In genomic region chr16:8955828-8956227, GRCh38 we compare ENCODE assay signal across 13 cellular contexts. TPM values are rescaled to one million over a fixed set of nuclear protein-coding genes. Genes with fewer than 3 reads are reported as not detected.
DNase-seq lines count a peak whose midpoint lies in the region; ATAC-seq and TF ChIP-seq lines count a peak whose summit lies in the region.
"Had no signal": no experiment of that assay in that cellular context is flagged by ENCODE, and none has a peak within 500 bp of the region (broad histone marks: within the 10 kb centered on the region; RNA-seq: fewer than 3 reads in every experiment).

No MANE protein-coding gene starts in this region.

- H3K4me3 ChIP-seq in BE2C (ENCODE audit: low read depth, low read length): no peak overlapping the region; the same call in 1 of the 2 replicates
- no peak overlapping the region for H3K4me3 ChIP-seq in DND-41 (ENCODE audit: low read depth in 1 of 2, low read length in 2 of 2)
- H3K4me3 ChIP-seq in naive thymus-derived CD4-positive, alpha-beta T cell (ENCODE audit: low read length): no peak overlapping the region

- H3K4me2 ChIP-seq in DND-41 (ENCODE audit: insufficient read depth, low read length): peak overlapping the region; percentile 24; the same call in 1 of the 2 replicates

- H3K36me3 ChIP-seq in BE2C (no peaks in the 10 kb centered on the region), DND-41 (ENCODE audit: insufficient read depth, low read length) (0 out of 2 replicates have a peak, but pooled peaks cover 14% of the 10 kb centered on the region)
- no peaks in the 10 kb centered on the region for H3K36me3 ChIP-seq in naive thymus-derived CD4-positive, alpha-beta T cell (ENCODE audit: control insufficient read depth in 2 of 3, insufficient read depth in 3 of 3, low read length in 3 of 3)

- H3K27ac Mint-ChIP-seq in activated T-helper 17 cell treated with anti-CD3 and anti-CD28 coated beads, Interleukin-2, amount 50 U/mL, for 72 hours: no peak overlapping the region
- peak overlapping the region in 3 of 9 donors; percentile 9 to 46 (median 19) for H3K27ac Mint-ChIP-seq in naive thymus-derived CD4-positive, alpha-beta T cell
- no peak overlapping the region for H3K27ac Mint-ChIP-seq in stimulated activated memory B cell treated with anti-CD40 and anti-IgM and Interleukin-4, amounts not matched to agents 10 μg/mL and 1 μg/mL and 100 μg/mL, for 72 hours

- POLR2A ChIA-PET in naive thymus-derived CD4-positive, alpha-beta T cell (lab: Charles Lee): no interaction called here

- H3K36me3 Mint-ChIP-seq in activated T-helper 17 cell treated with anti-CD3 and anti-CD28 coated beads, Interleukin-2, amount 50 U/mL, for 72 hours (ENCODE audit: low read depth): peaks cover 1% of the 10 kb centered on the region
- H3K36me3 Mint-ChIP-seq in naive thymus-derived CD4-positive, alpha-beta T cell: no peaks in the 10 kb centered on the region
- H3K36me3 Mint-ChIP-seq in stimulated activated memory B cell treated with anti-CD40 and anti-IgM and Interleukin-4, amounts not matched to agents 10 μg/mL and 1 μg/mL and 100 μg/mL, for 72 hours: peaks cover 5% of the 10 kb centered on the region

- no peak overlapping the region for H3K9ac ChIP-seq in DND-41 (ENCODE audit: low read depth, low read length)
- H3K9ac ChIP-seq: parathyroid adenoma had no signal

- H3K9me3 Mint-ChIP-seq in activated T-helper 17 cell treated with anti-CD3 and anti-CD28 coated beads, Interleukin-2, amount 50 U/mL, for 72 hours: no peaks in the 10 kb centered on the region
- H3K9me3 Mint-ChIP-seq in naive thymus-derived CD4-positive, alpha-beta T cell: peaks cover 0 to 2% (median 0%) of the 10 kb centered on the region in 11 donors
- no peaks in the 10 kb centered on the region for H3K9me3 Mint-ChIP-seq in stimulated activated memory B cell treated with anti-CD40 and anti-IgM and Interleukin-4, amounts not matched to agents 10 μg/mL and 1 μg/mL and 100 μg/mL, for 72 hours

- H4K20me1 ChIP-seq in DND-41 (ENCODE audit: insufficient read depth, low read length): peaks cover 97% of the 10 kb centered on the region

- ATAC-seq in DND-41 (ENCODE audit: insufficient read depth, low read depth): no peak
- ATAC-seq in activated T-helper 17 cell treated with anti-CD3 and anti-CD28 coated beads, Interleukin-2, amount 50 U/mL, for 72 hours (replicated peaks): no peak
- no peak for ATAC-seq in naive thymus-derived CD4-positive, alpha-beta T cell
- ATAC-seq in stimulated activated memory B cell treated with anti-CD40 and anti-IgM and Interleukin-4, amounts not matched to agents 10 μg/mL and 1 μg/mL and 100 μg/mL, for 72 hours: no peak
- no peak for ATAC-seq in GM19023 (IDR thresholded peaks at IDR 0.05; ENCODE audit: unreplicated experiment)
- no peak for ATAC-seq in HG03439 (IDR thresholded peaks at IDR 0.05; ENCODE audit: unreplicated experiment)

- intact Hi-C loops in naive thymus-derived CD4-positive, alpha-beta T cell (cut with micrococcal nuclease): no loop called here

- H3K27me3 ChIP-seq in BE2C (no peaks in the 10 kb centered on the region), DND-41 (ENCODE audit: insufficient read depth, low read length, poor library complexity) (no peaks in the 10 kb centered on the region)
- H3K27me3 ChIP-seq in naive thymus-derived CD4-positive, alpha-beta T cell (ENCODE audit: control insufficient read depth in 2 of 2, insufficient read depth in 2 of 2, low read length in 2 of 2): no peaks in the 10 kb centered on the region

- H3K4me3 Mint-ChIP-seq in activated T-helper 17 cell treated with anti-CD3 and anti-CD28 coated beads, Interleukin-2, amount 50 U/mL, for 72 hours: peak overlapping the region; percentile 46
- H3K4me3 Mint-ChIP-seq in naive thymus-derived CD4-positive, alpha-beta T cell: peak overlapping the region in 9 of 10 donors; percentile 33 to 98 (median 45)
- H3K4me3 Mint-ChIP-seq in stimulated activated memory B cell treated with anti-CD40 and anti-IgM and Interleukin-4, amounts not matched to agents 10 μg/mL and 1 μg/mL and 100 μg/mL, for 72 hours: no peak overlapping the region

- H3K27ac ChIP-seq in DND-41 (ENCODE audit: low read length): no peak overlapping the region
- no peak overlapping the region for H3K27ac ChIP-seq in naive thymus-derived CD4-positive, alpha-beta T cell (ENCODE audit: low read depth, low read length)
- H3K27ac ChIP-seq in caudate nucleus (ENCODE audit: low read depth, low read length): no peak overlapping the region
- H3K27ac ChIP-seq: parathyroid adenoma had no signal

- H3K27me3 Mint-ChIP-seq in activated T-helper 17 cell treated with anti-CD3 and anti-CD28 coated beads, Interleukin-2, amount 50 U/mL, for 72 hours: no peaks in the 10 kb centered on the region
- H3K27me3 Mint-ChIP-seq in naive thymus-derived CD4-positive, alpha-beta T cell: no peaks in the 10 kb centered on the region
- no peaks in the 10 kb centered on the region for H3K27me3 Mint-ChIP-seq in stimulated activated memory B cell treated with anti-CD40 and anti-IgM and Interleukin-4, amounts not matched to agents 10 μg/mL and 1 μg/mL and 100 μg/mL, for 72 hours

- DNase-seq in BE2C: peak; percentile 35
- no peak for DNase-seq in DND-41
- DNase-seq in naive thymus-derived CD4-positive, alpha-beta T cell: no peak
- DNase-seq in caudate nucleus (lab: John Stamatoyannopoulos, UW): no peak
- DNase-seq: C1 segment of cervical spinal cord, GDM1, GOT3, NCI-H510A treated with DMSO at 0.1 percent for 48 hours had no signal

- peaks cover 57% of the 10 kb centered on the region for H3K4me1 Mint-ChIP-seq in activated T-helper 17 cell treated with anti-CD3 and anti-CD28 coated beads, Interleukin-2, amount 50 U/mL, for 72 hours
- H3K4me1 Mint-ChIP-seq in naive thymus-derived CD4-positive, alpha-beta T cell: peaks cover 69 to 94% (median 86%) of the 10 kb centered on the region in 7 donors
- H3K4me1 Mint-ChIP-seq in stimulated activated memory B cell treated with anti-CD40 and anti-IgM and Interleukin-4, amounts not matched to agents 10 μg/mL and 1 μg/mL and 100 μg/mL, for 72 hours: peaks cover 85% of the 10 kb centered on the region

- CTCF ChIA-PET in naive thymus-derived CD4-positive, alpha-beta T cell (lab: Charles Lee): no interaction called here

- no peak overlapping the region for H2AFZ ChIP-seq in DND-41 (ENCODE audit: low read depth, low read length)
- H2AFZ ChIP-seq: parathyroid adenoma had no signal

- H3K4me1 ChIP-seq in BE2C (peaks cover 43% of the 10 kb centered on the region), DND-41 (ENCODE audit: insufficient read depth, low read length) (peaks cover 96% of the 10 kb centered on the region)
- peaks cover 78 to 86% of the 10 kb centered on the region in 2 donors for H3K4me1 ChIP-seq in naive thymus-derived CD4-positive, alpha-beta T cell (ENCODE audit: control insufficient read depth in 2 of 2, insufficient read depth in 2 of 2, low read length in 2 of 2)

- TF ChIP-seq CTCF in BE2C (IDR thresholded peaks at IDR 0.05; ENCODE audit: low read depth, low read length) (no peak), DND-41 (IDR thresholded peaks at IDR 0.05; ENCODE audit: borderline replicate concordance, extremely low read depth, low read length, poor library complexity, severe bottlenecking) (no peak)

- no peaks in the 10 kb centered on the region for H3K9me3 ChIP-seq in BE2C
- no peaks in the 10 kb centered on the region for H3K9me3 ChIP-seq in DND-41 (ENCODE audit: insufficient read depth, low read length, severe bottlenecking)
- H3K9me3 ChIP-seq in naive thymus-derived CD4-positive, alpha-beta T cell (ENCODE audit: control insufficient read depth in 2 of 3, low read length in 3 of 3): no peaks in the 10 kb centered on the region

- peaks cover 97% of the 10 kb centered on the region for H3K79me2 ChIP-seq in DND-41 (ENCODE audit: insufficient read depth, low read length)

RNA-seq across cellular contexts. Expression of gene USP7, which starts 7.9 kb away (rescaled TPM):
- polyA plus RNA-seq in BE2C (2012; ENCODE audit: insufficient read depth, insufficient read length, low read depth): 70.9 TPM
- total RNA-seq in activated T-helper 17 cell treated with anti-CD3 and anti-CD28 coated beads, Interleukin-2, amount 50 U/mL, for 72 hours: 100 to 1,000 TPM; 157 to 181 TPM
- 100 to 1,000 TPM; 175 to 261 (median 178) TPM for total RNA-seq in naive thymus-derived CD4-positive, alpha-beta T cell
- polyA plus RNA-seq in naive thymus-derived CD4-positive, alpha-beta T cell: 1 to 10 TPM; 8.9 to 9.0 TPM
